Comparison of ENCODE assay signal across 21 cellular contexts in the genomic region with DNA sequence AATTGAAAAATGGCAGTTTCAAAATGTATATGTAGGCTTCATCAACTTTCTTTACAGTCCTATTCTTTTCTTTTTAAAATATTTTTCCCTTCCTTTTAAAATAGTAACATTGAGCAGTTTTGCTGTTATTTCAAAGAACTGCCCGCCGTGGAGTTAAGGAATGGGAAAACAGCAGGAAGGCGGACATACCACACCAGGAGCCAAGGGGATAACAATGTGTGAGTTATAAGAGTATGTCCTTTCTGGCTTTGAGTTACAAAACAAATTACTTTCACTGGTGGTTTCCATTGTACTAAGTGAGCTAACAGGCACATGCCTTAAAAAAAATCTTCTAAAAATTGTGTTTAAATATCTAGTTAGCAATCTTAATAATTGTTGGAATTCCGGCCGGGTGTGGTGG. TPM values are rescaled to one million over a fixed set of nuclear protein-coding genes. Genes with fewer than 3 reads are reported as not detected.
DNase-seq lines count a peak whose midpoint lies in the region; ATAC-seq and TF ChIP-seq lines count a peak whose summit lies in the region.
"Had no signal": no experiment of that assay in that cellular context is flagged by ENCODE, and none has a peak within 500 bp of the region (broad histone marks: within the 10 kb centered on the region; RNA-seq: fewer than 3 reads in every experiment).

No MANE protein-coding gene starts in this region.

- H3K9me3 ChIP-seq in T-helper 17 cell (ENCODE audit: control insufficient read depth, low read length, poor library complexity, severe bottlenecking) (no peaks in the 10 kb centered on the region), body of pancreas (no peaks in the 10 kb centered on the region)
- H3K9me3 ChIP-seq: BLaER1, MG63 had no signal

- no peak for TF ChIP-seq POLR2A in body of pancreas (IDR thresholded peaks at IDR 0.05)

- POLR2A ChIA-PET in naive thymus-derived CD8-positive, alpha-beta T cell (lab: Charles Lee): no interaction called here

- peak overlapping the region; percentile 74 for H3K27ac Mint-ChIP-seq in activated T-cell treated with anti-CD3 and anti-CD28 coated beads, Interleukin-2, amount 50 U/mL, for 72 hours
- H3K27ac Mint-ChIP-seq in T-helper 17 cell (peak overlapping the region; percentile 81), osteocyte (ENCODE audit: unreplicated experiment) (peak overlapping the region; percentile 31)
- H3K27ac Mint-ChIP-seq in naive thymus-derived CD8-positive, alpha-beta T cell: peak overlapping the region in 4 of 10 donors; percentile 19 to 78 (median 24)

- no peak for DNase-seq in activated T-cell treated with anti-CD3 and anti-CD28 coated beads, Interleukin-2, amount 50 U/mL, for 72 hours
- no peak for DNase-seq in activated T-cell treated with anti-CD3 and anti-CD28 coated beads for 4 hours
- DNase-seq in T-helper 17 cell: no peak
- peak; percentile 62 for DNase-seq in choroid plexus epithelial cell (ENCODE audit: low read depth)
- DNase-seq in osteocyte (ENCODE audit: extremely low spot score, unreplicated experiment): no peak
- DNase-seq in naive thymus-derived CD8-positive, alpha-beta T cell: no peak
- DNase-seq in body of pancreas: no peak
- no peak for DNase-seq in DMS53 treated with DMSO at 0.1 percent for 48 hours (lab: John Stamatoyannopoulos, UW; ENCODE audit: unreplicated experiment)
- DNase-seq: CD8-positive, alpha-beta memory T cell; DND-41; IMR-90; Karpas-422; MG63; NCI-H1092; NCI-H146; NCI-H2081; NCI-H510A; NCI-H774; PC-9 had no signal

- no peaks in the 10 kb centered on the region for H3K27me3 Mint-ChIP-seq in activated T-cell treated with anti-CD3 and anti-CD28 coated beads, Interleukin-2, amount 50 U/mL, for 72 hours (ENCODE audit: low read depth)
- H3K27me3 Mint-ChIP-seq in T-helper 17 cell (no peaks in the 10 kb centered on the region), osteocyte (ENCODE audit: unreplicated experiment) (no peaks in the 10 kb centered on the region)
- H3K27me3 Mint-ChIP-seq in naive thymus-derived CD8-positive, alpha-beta T cell: no peaks in the 10 kb centered on the region
- H3K27me3 Mint-ChIP-seq: CD8-positive, alpha-beta memory T cell had no signal

- WGBS in body of pancreas, 2 donors: 94 to 98% methylated on average over 5 of the region's 5 CpGs

- no peaks in the 10 kb centered on the region for H3K9me3 Mint-ChIP-seq in activated T-cell treated with anti-CD3 and anti-CD28 coated beads, Interleukin-2, amount 50 U/mL, for 72 hours
- H3K9me3 Mint-ChIP-seq in osteocyte (ENCODE audit: unreplicated experiment): no peaks in the 10 kb centered on the region
- no peaks in the 10 kb centered on the region for H3K9me3 Mint-ChIP-seq in naive thymus-derived CD8-positive, alpha-beta T cell
- H3K9me3 Mint-ChIP-seq: CD8-positive, alpha-beta memory T cell had no signal

- peaks cover 0 to 18% of the 10 kb centered on the region in 2 donors for H3K36me3 ChIP-seq in body of pancreas (replicated peaks in 1 of 2; ENCODE audit: insufficient read depth in 1 of 2, low read depth in 2 of 2)

- H3K27ac ChIP-seq in body of pancreas: no peak overlapping the region
- H3K27ac ChIP-seq: BLaER1, PC-9 had no signal

- intact Hi-C loops in body of pancreas (cut with DNase I): loop anchor here (10.0 kb wide), 1 partner anchor 55 kb away; a partner anchor contains a TSS

- peaks cover 50% of the 10 kb centered on the region for H3K4me1 Mint-ChIP-seq in activated T-cell treated with anti-CD3 and anti-CD28 coated beads, Interleukin-2, amount 50 U/mL, for 72 hours (ENCODE audit: low read depth)
- H3K4me1 Mint-ChIP-seq in T-helper 17 cell (peaks cover 25% of the 10 kb centered on the region), osteocyte (ENCODE audit: unreplicated experiment) (peaks cover 18% of the 10 kb centered on the region)
- peaks cover 6 to 30% (median 21%) of the 10 kb centered on the region in 4 donors for H3K4me1 Mint-ChIP-seq in naive thymus-derived CD8-positive, alpha-beta T cell

- no peaks in the 10 kb centered on the region for H3K27me3 ChIP-seq in body of pancreas
- H3K27me3 ChIP-seq: BLaER1, MG63 had no signal

- peak overlapping the region in 1 of 2 donors; percentile 22 for H3K4me3 Mint-ChIP-seq in activated T-cell treated with anti-CD3 and anti-CD28 coated beads, Interleukin-2, amount 50 U/mL, for 72 hours
- no peak overlapping the region for H3K4me3 Mint-ChIP-seq in T-helper 17 cell
- no peak overlapping the region for H3K4me3 Mint-ChIP-seq in osteocyte (ENCODE audit: unreplicated experiment)
- no peak overlapping the region for H3K4me3 Mint-ChIP-seq in naive thymus-derived CD8-positive, alpha-beta T cell
- H3K4me3 Mint-ChIP-seq: CD8-positive, alpha-beta memory T cell had no signal

- no peak for TF ChIP-seq CTCF in choroid plexus epithelial cell (conservative IDR thresholded peaks at IDR 0.05; ENCODE audit: low read depth, low read length)
- no peak for TF ChIP-seq CTCF in osteocyte (IDR thresholded peaks at IDR 0.05)
- no peak for TF ChIP-seq CTCF in body of pancreas (IDR thresholded peaks at IDR 0.05)

- H3K4me3 ChIP-seq in choroid plexus epithelial cell (ENCODE audit: low read depth, low read length) (no peak overlapping the region), body of pancreas (no peak overlapping the region)
- H3K4me3 ChIP-seq: BLaER1, MG63, PC-9 had no signal

- ATAC-seq in activated T-cell treated with anti-CD3 and anti-CD28 coated beads, Interleukin-2, amount 50 U/mL, for 72 hours (replicated peaks in 1 of 2): no peak
- ATAC-seq in T-helper 17 cell (no peak), body of pancreas (no peak)
- ATAC-seq in naive thymus-derived CD8-positive, alpha-beta T cell: no peak

- H3K36me3 Mint-ChIP-seq in activated T-cell treated with anti-CD3 and anti-CD28 coated beads, Interleukin-2, amount 50 U/mL, for 72 hours (ENCODE audit: insufficient read depth in 2 of 2): peaks cover 8 to 40% of the 10 kb centered on the region in 2 donors
- H3K36me3 Mint-ChIP-seq in T-helper 17 cell (ENCODE audit: low read depth) (peaks cover 8% of the 10 kb centered on the region), osteocyte (ENCODE audit: unreplicated experiment) (peaks cover 56% of the 10 kb centered on the region)
- H3K36me3 Mint-ChIP-seq in naive thymus-derived CD8-positive, alpha-beta T cell: peaks cover 7 to 92% (median 34%) of the 10 kb centered on the region in 3 donors

- H3K4me1 ChIP-seq in body of pancreas: peaks cover 8% of the 10 kb centered on the region
- H3K4me1 ChIP-seq: BLaER1 had no signal

RNA-seq across cellular contexts. Expression of a gene that starts 37.4 kb away (rescaled TPM):
- total RNA-seq in activated T-cell treated with anti-CD3 and anti-CD28 coated beads, Interleukin-2, amount 50 U/mL, for 72 hours: 1 to 10 TPM in 1 of 2 donors, under 1 TPM in 1; 0.79 to 1.3 TPM
- total RNA-seq in T-helper 17 cell (1 to 10 TPM in 1 of 2 donors, under 1 TPM in 1; 0.81 to 1.1 TPM), osteocyte (0.48 and 0.52 TPM in 2 replicates), body of pancreas (not detected)
- total RNA-seq in naive thymus-derived CD8-positive, alpha-beta T cell: 1 to 10 TPM; 2.1 to 2.7 TPM
- 1 to 10 TPM; 1.5 to 2.0 (median 1.6) TPM for polyA plus RNA-seq in naive thymus-derived CD8-positive, alpha-beta T cell
- total RNA-seq: A172 had no signal

RNA-seq across cellular contexts. Expression of a gene that starts 55.4 kb away (rescaled TPM):
- total RNA-seq in activated T-cell treated with anti-CD3 and anti-CD28 coated beads, Interleukin-2, amount 50 U/mL, for 72 hours: 10 to 100 TPM; 66.5 to 78.0 TPM
- total RNA-seq in T-helper 17 cell: 100 to 1,000 TPM; 219 to 288 TPM
- total RNA-seq in osteocyte: 41.2 and 45.9 TPM in 2 replicates
- 100 to 1,000 TPM; 128 to 136 TPM for total RNA-seq in naive thymus-derived CD8-positive, alpha-beta T cell
- polyA plus RNA-seq in naive thymus-derived CD8-positive, alpha-beta T cell: 10 to 100 TPM; 31.6 to 42.9 (median 36.9) TPM
- total RNA-seq in body of pancreas: 10 to 100 TPM; 48.8 to 50.1 TPM
